In genomic region chr4:91795947-91796346, GRCh38 we compare ENCODE assay signal across 3 cellular contexts.
TF ChIP-seq lines count a peak whose summit lies in the region.

No MANE protein-coding gene starts in this region.

TF ChIP-seq in HepG2, 621 proteins besides CTCF, POLR2A, EP300 and RAD21:
- TF ChIP-seq MAFF (IDR thresholded peaks at IDR 0.05; ENCODE audit: low read depth, low read length) = peak; percentile 52; the same call in 1 of the 2 replicates
- TF ChIP-seq ELF3 (CRISPR knock-in tag; IDR thresholded peaks at IDR 0.05) = no peak
- TF ChIP-seq DNMT1 (CRISPR knock-in tag; IDR thresholded peaks at IDR 0.05) = no peak
- TF ChIP-seq TAF15 (IDR thresholded peaks at IDR 0.05; ENCODE audit: low read depth, low read length, poor library complexity, severe bottlenecking) = no peak
- peak; percentile 35; the same call in 1 of the 2 replicates for TF ChIP-seq CEBPB (IDR thresholded peaks at IDR 0.05; ENCODE audit: borderline replicate concordance, low read depth, low read length)
- TF ChIP-seq NBN (conservative IDR thresholded peaks at IDR 0.05) = no peak
- TF ChIP-seq MAFK (conservative IDR thresholded peaks at IDR 0.05 in 1 of 2, IDR thresholded peaks at IDR 0.05 in 1 of 2; ENCODE audit: low read length in 2 of 2) = peak; percentile 20 to 55; a peak in 2 of 4 replicates
- TF ChIP-seq ZNF563 (CRISPR knock-in tag; IDR thresholded peaks at IDR 0.05) = no peak
TF ChIP-seq in HepG2: peak in this region for 3.

TF ChIP-seq in IMR-90, 13 proteins besides CTCF, POLR2A, EP300 and RAD21:
- no peak for TF ChIP-seq RFX5 (IDR thresholded peaks at IDR 0.05; ENCODE audit: low read depth, low read length)
- TF ChIP-seq FOS (IDR thresholded peaks at IDR 0.05; ENCODE audit: low read depth, low read length) = no peak
- TF ChIP-seq MXI1 (IDR thresholded peaks at IDR 0.05; ENCODE audit: borderline replicate concordance, low read depth, low read length) = no peak
- TF ChIP-seq CEBPB (IDR thresholded peaks at IDR 0.05; ENCODE audit: low read depth, low read length) = peak; percentile 39; the same call in 1 of the 2 replicates
TF ChIP-seq in IMR-90: peak in this region for 1.

TF ChIP-seq in K562, 482 proteins besides CTCF, POLR2A, EP300 and RAD21:
- TF ChIP-seq ZBTB34 (CRISPR knock-in tag; IDR thresholded peaks at IDR 0.05) = no peak
- peak; percentile 47 for TF ChIP-seq ZNF316 (IDR thresholded peaks at IDR 0.05)
